Comparison of ENCODE assay signal across 17 cellular contexts in the genomic region with DNA sequence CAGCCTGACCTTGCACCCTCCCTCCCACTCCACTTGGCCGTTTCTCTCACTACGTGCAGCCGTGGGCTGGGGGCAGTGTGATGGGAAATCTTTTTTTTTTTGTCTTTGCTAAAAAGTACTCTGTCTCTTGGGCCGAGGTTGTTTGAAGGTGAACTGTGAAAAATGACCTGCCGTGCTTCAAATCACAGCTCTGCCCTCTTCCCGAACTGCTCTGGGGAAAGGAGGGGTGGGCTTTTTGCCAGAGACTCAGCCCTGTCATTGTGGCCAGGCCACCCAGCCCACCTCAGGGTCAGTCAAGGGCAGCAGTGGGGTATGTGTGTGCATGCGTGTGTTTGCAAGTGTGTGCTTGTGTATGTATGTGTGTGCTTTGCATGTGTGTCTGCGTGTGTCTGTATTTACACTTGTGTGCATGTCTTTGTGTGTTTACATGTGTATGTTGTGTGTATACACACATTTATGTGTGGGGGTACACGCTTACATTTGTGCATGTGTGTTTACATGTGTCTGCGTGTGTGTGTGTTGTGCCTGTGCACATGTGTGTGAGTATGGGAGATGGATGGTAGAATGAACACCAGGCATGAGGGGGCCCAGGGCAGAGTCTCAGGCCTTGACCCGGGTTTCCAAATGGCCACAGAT.
DNase-seq lines count a peak whose midpoint lies in the region; ATAC-seq and TF ChIP-seq lines count a peak whose summit lies in the region.
"Had no signal": no experiment of that assay in that cellular context is flagged by ENCODE, and none has a peak within 500 bp of the region (broad histone marks: within the 10 kb centered on the region; RNA-seq: fewer than 3 reads in every experiment).

No MANE protein-coding gene starts in this region.

- H3K27me3 ChIP-seq in mammary epithelial cell (ENCODE audit: insufficient read depth, low read length) (no peaks in the 10 kb centered on the region), spleen (replicated peaks in 1 of 7) (no peaks in the 10 kb centered on the region)

- no peaks in the 10 kb centered on the region for H3K79me2 ChIP-seq in mammary epithelial cell (ENCODE audit: insufficient read depth, low read length)

- H3K36me3 ChIP-seq in HEK293 (ENCODE audit: control insufficient read depth in 2 of 2, insufficient read depth in 1 of 2, low read length in 2 of 2) (no peaks in the 10 kb centered on the region), mammary epithelial cell (ENCODE audit: insufficient read depth, low read length) (no peaks in the 10 kb centered on the region), spleen (no peaks in the 10 kb centered on the region)

- CTCF ChIA-PET in HEK293 (lab: Yijun Ruan, JAX) (interaction anchor here (0.5 kb wide), 1 partner anchor 226 kb away, joined by 3 read pairs; no protein-coding TSS in a partner anchor), mammary epithelial cell (lab: Charles Lee; ENCODE audit: low non-redundant PET) (no interaction called here)

- H3K9me3 ChIP-seq in HEK293 (ENCODE audit: control insufficient read depth, insufficient read depth, low read depth, low read length) (no peaks in the 10 kb centered on the region), mammary epithelial cell (replicated peaks; ENCODE audit: insufficient read depth, low read length) (no peaks in the 10 kb centered on the region), spleen (peaks cover 0 to 6% (median 1%) of the 10 kb centered on the region in 8 donors)

- no peaks in the 10 kb centered on the region for H4K20me1 ChIP-seq in mammary epithelial cell (ENCODE audit: insufficient read depth, low read length)

- TF ChIP-seq POLR2A in spleen (IDR thresholded peaks at IDR 0.05) = no peak

- no peak overlapping the region for H3K9ac ChIP-seq in mammary epithelial cell (ENCODE audit: insufficient read depth, low read length)

- peak overlapping the region; percentile 29 for H3K4me2 ChIP-seq in mammary epithelial cell (ENCODE audit: insufficient read depth, low read depth, low read length)

- no peak for ATAC-seq in GM19328 (IDR thresholded peaks at IDR 0.05; ENCODE audit: unreplicated experiment)
- no peak for ATAC-seq in HG03159 (IDR thresholded peaks at IDR 0.05; ENCODE audit: unreplicated experiment)
- ATAC-seq in GM21390 (IDR thresholded peaks at IDR 0.05; ENCODE audit: unreplicated experiment) = no peak

- H3K27me3 Mint-ChIP-seq in mesothelial cell of epicardium (ENCODE audit: low read depth) = no peaks in the 10 kb centered on the region

- H3K4me3 ChIP-seq in HEK293 (ENCODE audit: low read depth, low read length) = no peak overlapping the region
- H3K4me3 ChIP-seq in mammary epithelial cell (replicated peaks in 1 of 3; ENCODE audit: insufficient read depth in 1 of 3, low read depth in 2 of 3, low read length in 3 of 3) = no peak overlapping the region
- H3K4me3 ChIP-seq in spleen = no peak overlapping the region

- H3K4me1 Mint-ChIP-seq in mesothelial cell of epicardium = peaks cover 49% of the 10 kb centered on the region
- H3K4me1 Mint-ChIP-seq: B cell had no signal

- DNase-seq in mammary epithelial cell (no peak), mesothelial cell of epicardium (ENCODE audit: low spot score in 2 of 2, unreplicated experiment in 2 of 2) (no peak), spleen (peak; percentile 48), head of caudate nucleus (no peak)
- DNase-seq: activated CD4-positive, CD25-positive, alpha-beta regulatory T cell treated with anti-CD3 and anti-CD28 coated beads, Interleukin-2, amount 50 U/mL, for 72 hours; activated naive CD4-positive, alpha-beta T cell treated with anti-CD3 and anti-CD28 coated beads for 36 hours; DMS153; endodermal cell; NCI-H1105; NCI-H82; stimulated activated CD4-positive, alpha-beta T cell treated with anti-CD3 and anti-CD28 coated beads, Interleukin-4, amount 100 ng/mL, for 1 hour had no signal

- peak overlapping the region; percentile 95 for H2AFZ ChIP-seq in mammary epithelial cell (ENCODE audit: low read depth, low read length)

- intact Hi-C loops in mammary epithelial cell (cut with micrococcal nuclease) (loop anchor here (10.0 kb wide), 2 partner anchors 281 to 691 kb away; no protein-coding TSS in a partner anchor), spleen (cut with DNase I; ENCODE audit: low total_unique reads) (loop anchor here (10.0 kb wide), 1 partner anchor 691 kb away; no protein-coding TSS in a partner anchor), head of caudate nucleus (cut with DNase I) (no loop called here)

- in situ Hi-C loops in mammary epithelial cell (cut with MboI; ENCODE audit: low sequenced_read_pairs in 2 of 2) = loop anchor here (10.0 kb wide), 3 partner anchors 81 to 381 kb away; a partner anchor contains a TSS

- no peak overlapping the region for H3K27ac ChIP-seq in HEK293 (ENCODE audit: extremely low read depth, low read depth, low read length)
- H3K27ac ChIP-seq in mammary epithelial cell (ENCODE audit: insufficient read depth, low read depth, low read length) = no peak overlapping the region
- peak overlapping the region in 4 of 8 donors; percentile 54 to 62 (median 56) for H3K27ac ChIP-seq in spleen

- peak overlapping the region; percentile 91 for H3K27ac Mint-ChIP-seq in mesothelial cell of epicardium
- H3K27ac Mint-ChIP-seq: activated naive CD4-positive, alpha-beta T cell treated with anti-CD3 and anti-CD28 coated beads for 36 hours; B cell; T-helper 1 cell treated with Interleukin-12 subunit alpha and Interleukin-12 subunit beta and Interleukin-4 antibody, amounts not matched to agents 30 μg/mL and 1 μg/mL, for 36 hours had no signal

- H3K4me1 ChIP-seq in HEK293 (ENCODE audit: control insufficient read depth, insufficient read depth, low read length) (no peaks in the 10 kb centered on the region), mammary epithelial cell (ENCODE audit: insufficient read depth, low read length) (peaks cover 28% of the 10 kb centered on the region), spleen (no peaks in the 10 kb centered on the region)

- no TSS peak for BruUV-seq in mammary epithelial cell (replicated peaks; lab: Mats Ljungman, UMichigan)

- POLR2A ChIA-PET in HEK293 (lab: Yijun Ruan, JAX) = no interaction called here

- no peak overlapping the region for H3K4me3 Mint-ChIP-seq in mesothelial cell of epicardium
- H3K4me3 Mint-ChIP-seq: activated naive CD4-positive, alpha-beta T cell treated with anti-CD3 and anti-CD28 coated beads for 36 hours; B cell; endodermal cell; T-helper 1 cell treated with Interleukin-12 subunit alpha and Interleukin-12 subunit beta and Interleukin-4 antibody, amounts not matched to agents 30 μg/mL and 1 μg/mL, for 36 hours had no signal

- 65% methylated on average over 11 of the region's 11 CpGs for WGBS in mammary epithelial cell (ENCODE audit: low coverage, missing lambda C conversion rate)
- 77 to 83% (median 81%) methylated on average over 11 of the region's 11 CpGs for WGBS in spleen, 5 donors

- H3K36me3 Mint-ChIP-seq in mesothelial cell of epicardium = no peaks in the 10 kb centered on the region

- no peaks in the 10 kb centered on the region for H3K9me3 Mint-ChIP-seq in mesothelial cell of epicardium
- H3K9me3 Mint-ChIP-seq: activated naive CD4-positive, alpha-beta T cell treated with anti-CD3 and anti-CD28 coated beads for 36 hours; endodermal cell; T-helper 1 cell treated with Interleukin-12 subunit alpha and Interleukin-12 subunit beta and Interleukin-4 antibody, amounts not matched to agents 30 μg/mL and 1 μg/mL, for 36 hours had no signal

- dilution Hi-C loops in mammary epithelial cell (cut with HindIII; ENCODE audit: low sequenced_read_pairs) = no loop called here

- no peak for TF ChIP-seq CTCF in HEK293 (tag by site-specific recombination; IDR thresholded peaks at IDR 0.05)
- TF ChIP-seq CTCF in mammary epithelial cell (conservative IDR thresholded peaks at IDR 0.05 in 1 of 2, IDR thresholded peaks at IDR 0.05 in 1 of 2; ENCODE audit: extremely low read depth in 1 of 2, insufficient read depth in 1 of 2, low read depth in 1 of 2, low read length in 2 of 2) = no peak
- TF ChIP-seq CTCF in mesothelial cell of epicardium (IDR thresholded peaks at IDR 0.05; ENCODE audit: unreplicated experiment) = no peak
- no peak for TF ChIP-seq CTCF in spleen (IDR thresholded peaks at IDR 0.05 in 8 of 11, conservative IDR thresholded peaks at IDR 0.05 in 3 of 11)

TF ChIP-seq in HEK293, 187 proteins besides CTCF, POLR2A, EP300 and RAD21:
- TF ChIP-seq ZNF311 (tag by site-specific recombination; IDR thresholded peaks at IDR 0.05; ENCODE audit: borderline replicate concordance) = no peak
- TF ChIP-seq, protein P1, sequence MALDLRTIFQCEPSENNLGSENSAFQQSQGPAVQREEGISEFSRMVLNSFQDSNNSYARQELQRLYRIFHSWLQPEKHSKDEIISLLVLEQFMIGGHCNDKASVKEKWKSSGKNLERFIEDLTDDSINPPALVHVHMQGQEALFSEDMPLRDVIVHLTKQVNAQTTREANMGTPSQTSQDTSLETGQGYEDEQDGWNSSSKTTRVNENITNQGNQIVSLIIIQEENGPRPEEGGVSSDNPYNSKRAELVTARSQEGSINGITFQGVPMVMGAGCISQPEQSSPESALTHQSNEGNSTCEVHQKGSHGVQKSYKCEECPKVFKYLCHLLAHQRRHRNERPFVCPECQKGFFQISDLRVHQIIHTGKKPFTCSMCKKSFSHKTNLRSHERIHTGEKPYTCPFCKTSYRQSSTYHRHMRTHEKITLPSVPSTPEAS (tag by site-specific recombination; IDR thresholded peaks at IDR 0.05) = peak; percentile 65
